9 cellular contexts compared by ENCODE assay signal in genomic region chr20:21182832-21183563, GRCh38. TPM values are rescaled to one million over a fixed set of nuclear protein-coding genes. Genes with fewer than 3 reads are reported as not detected.
A peak's percentile ranks its signal among the peaks of the same experiment; 100 is the strongest.
DNase-seq lines count a peak whose midpoint lies in the region; ATAC-seq, FAIRE-seq and TF ChIP-seq lines count a peak whose summit lies in the region.
"Had no signal": no experiment of that assay in that cellular context is flagged by ENCODE, and none has a peak within 500 bp of the region (broad histone marks: within the 10 kb centered on the region; RNA-seq: fewer than 3 reads in every experiment).

No MANE protein-coding gene starts in this region.

- H3K27me3 ChIP-seq in skeletal muscle tissue (ENCODE audit: control insufficient read depth in 3 of 3, insufficient read depth in 3 of 3, low read length in 3 of 3) (no peaks in the 10 kb centered on the region), Peyer's patch (peaks cover 0 to 4% of the 10 kb centered on the region in 2 donors)

- no peak overlapping the region for H3K9ac ChIP-seq in skeletal muscle tissue (ENCODE audit: low read depth in 1 of 3, low read length in 3 of 3)

- no peaks in the 10 kb centered on the region for H3K9me3 ChIP-seq in skeletal muscle tissue (ENCODE audit: control insufficient read depth in 3 of 3, low read length in 3 of 3)
- no peaks in the 10 kb centered on the region for H3K9me3 ChIP-seq in Peyer's patch

- H3K4me3 ChIP-seq in skeletal muscle tissue (ENCODE audit: low read length in 3 of 3) = peak overlapping the region in 1 of 3 donors; percentile 3
- no peak overlapping the region for H3K4me3 ChIP-seq in Peyer's patch

- ATAC-seq in GM21825 (IDR thresholded peaks at IDR 0.05; ENCODE audit: unreplicated experiment) = no peak

- H3K36me3 ChIP-seq in skeletal muscle tissue (ENCODE audit: control insufficient read depth in 3 of 3, insufficient read depth in 3 of 3, low read length in 3 of 3) (peaks cover 0 to 2% (median 0%) of the 10 kb centered on the region in 3 donors), Peyer's patch (no peaks in the 10 kb centered on the region)

- TF ChIP-seq POLR2A in H54 (IDR thresholded peaks at IDR 0.05; ENCODE audit: low read depth, low read length) (no peak), Peyer's patch (IDR thresholded peaks at IDR 0.05) (no peak)

- DNase-seq in H54 (ENCODE audit: insufficient read length, low spot score) (peak; percentile 42), SIG-M5 (lab: John Stamatoyannopoulos, UW) (peak; percentile 51), fibroblast of the conjunctiva (ENCODE audit: low read depth) (peak; percentile 52), pons (ENCODE audit: low spot score) (no peak), midbrain (lab: John Stamatoyannopoulos, UW) (no peak), Peyer's patch (no peak)
- DNase-seq: SHP77 had no signal

- peak; percentile 38 for FAIRE-seq in H54 (lab: Jason Lieb, UNC)

- H3K4me1 ChIP-seq in skeletal muscle tissue (ENCODE audit: control insufficient read depth in 3 of 3, insufficient read depth in 3 of 3, low read length in 3 of 3) (peaks cover 4 to 11% (median 7%) of the 10 kb centered on the region in 3 donors), Peyer's patch (no peaks in the 10 kb centered on the region)

- TF ChIP-seq CTCF in Peyer's patch (IDR thresholded peaks at IDR 0.05) = no peak

- H3K27ac ChIP-seq in skeletal muscle tissue (ENCODE audit: low read depth, low read length) (peak overlapping the region; percentile 3), Peyer's patch (peak overlapping the region in 1 of 4 donors; percentile 25)

RNA-seq across cellular contexts. Expression of gene KIZ, which starts 57.1 kb away (rescaled TPM):
- 8.9 TPM for total RNA-seq in skeletal muscle tissue
- total RNA-seq in Peyer's patch = 10 to 100 TPM; 31.3 to 79.4 (median 50.8) TPM

Comparison
In these comparisons a context has a peak if more than half of its experiments do, and no peak if none do; other contexts are left out.
1. DNase-seq: peak in H54 (single experiment), SIG-M5 (single experiment) and fibroblast of the conjunctiva (single experiment); none in pons (single experiment), midbrain (single experiment) and Peyer's patch (0 of 3).